ENCODE assay signal across 8 cellular contexts in the genomic region with DNA sequence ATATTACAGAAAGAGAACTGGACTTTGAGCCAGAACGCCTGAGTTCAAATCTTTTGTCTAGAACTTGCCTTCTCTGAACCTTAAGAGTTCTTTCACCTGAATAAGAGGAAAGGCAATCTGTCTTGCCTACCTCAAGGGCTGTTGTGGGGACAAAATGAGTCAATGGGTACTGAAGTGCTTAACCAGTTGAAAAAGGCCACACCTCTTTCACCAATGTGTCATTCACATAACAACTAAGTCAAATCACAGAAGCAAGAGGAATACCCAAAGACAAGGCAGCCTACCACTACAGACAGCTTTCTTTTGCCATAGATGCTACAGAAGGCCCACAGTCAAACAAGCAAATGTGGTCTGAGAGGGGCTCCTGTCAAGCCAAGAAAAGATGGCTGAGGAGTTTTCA. TPM values are rescaled to one million over a fixed set of nuclear protein-coding genes. Genes with fewer than 3 reads are reported as not detected.
DNase-seq lines count a peak whose midpoint lies in the region; ATAC-seq and TF ChIP-seq lines count a peak whose summit lies in the region.

No MANE protein-coding gene starts in this region.

- H3K36me3 ChIP-seq in uterus: no peaks in the 10 kb centered on the region
- peaks cover 13 to 53% (median 30%) of the 10 kb centered on the region in 4 donors for H3K36me3 ChIP-seq in sigmoid colon

- TF ChIP-seq CTCF in uterus (IDR thresholded peaks at IDR 0.05) (no peak), sigmoid colon (IDR thresholded peaks at IDR 0.05) (no peak)

- H3K4me3 ChIP-seq in uterus: no peak overlapping the region
- no peak overlapping the region for H3K4me3 ChIP-seq in sigmoid colon

- peaks cover 32 to 41% of the 10 kb centered on the region in 2 donors for H3K4me1 Mint-ChIP-seq in effector memory CD8-positive, alpha-beta T cell (ENCODE audit: low read depth in 2 of 2)

- H3K9me3 ChIP-seq in uterus (no peaks in the 10 kb centered on the region), sigmoid colon (no peaks in the 10 kb centered on the region)

- no peaks in the 10 kb centered on the region for H3K4me1 ChIP-seq in uterus
- H3K4me1 ChIP-seq in sigmoid colon: peaks cover 0 to 31% (median 27%) of the 10 kb centered on the region in 4 donors

- TF ChIP-seq POLR2A in uterus (IDR thresholded peaks at IDR 0.05) (no peak), sigmoid colon (IDR thresholded peaks at IDR 0.05) (no peak)

- peak overlapping the region; percentile 91 to 95 for H3K27ac Mint-ChIP-seq in effector memory CD8-positive, alpha-beta T cell

- H3K36me3 Mint-ChIP-seq in effector memory CD8-positive, alpha-beta T cell (ENCODE audit: insufficient read depth): peaks cover 47% of the 10 kb centered on the region

- WGBS in sigmoid colon, 2 donors: 76 to 80% methylated on average over 1 of the region's 1 CpG

- H3K4me3 Mint-ChIP-seq in effector memory CD8-positive, alpha-beta T cell: no peak overlapping the region

- ATAC-seq in HG03175 (IDR thresholded peaks at IDR 0.05; ENCODE audit: unreplicated experiment): peak; percentile 48
- no peak for ATAC-seq in effector memory CD8-positive, alpha-beta T cell (replicated peaks)

- intact Hi-C loops in uterus (cut with DNase I; ENCODE audit: low total_unique reads) (no loop called here), sigmoid colon (cut with DNase I) (no loop called here)

- H3K27me3 ChIP-seq in uterus: no peaks in the 10 kb centered on the region
- no peaks in the 10 kb centered on the region for H3K27me3 ChIP-seq in sigmoid colon

- no peaks in the 10 kb centered on the region for H3K9me3 Mint-ChIP-seq in effector memory CD8-positive, alpha-beta T cell

- no peaks in the 10 kb centered on the region for H3K27me3 Mint-ChIP-seq in effector memory CD8-positive, alpha-beta T cell

- peak; percentile 58 for DNase-seq in stimulated activated CD4-positive, alpha-beta T cell treated with anti-CD3 and anti-CD28 coated beads, Interleukin-4, amount 100 ng/mL, for 24 hours
- DNase-seq in stimulated activated CD4-positive, alpha-beta T cell treated with anti-CD3 and anti-CD28 coated beads, Interleukin-4, amount 100 ng/mL, for 4 hours: no peak
- no peak for DNase-seq in effector memory CD8-positive, alpha-beta T cell
- DNase-seq in MV-4-11 (lab: John Stamatoyannopoulos, UW): no peak
- DNase-seq in uterus: no peak
- no peak for DNase-seq in sigmoid colon
- DNase-seq in NCI-H187 treated with DMSO at 0.1 percent for 48 hours (lab: John Stamatoyannopoulos, UW): no peak

- H3K27ac ChIP-seq in uterus: no peak overlapping the region
- H3K27ac ChIP-seq in sigmoid colon: no peak overlapping the region

- no peak for TF ChIP-seq EP300 in sigmoid colon (IDR thresholded peaks at IDR 0.05)

RNA-seq across cellular contexts. Expression of a gene that starts 39.7 kb away (rescaled TPM):
- 10 to 100 TPM; 13.1 to 41.1 (median 23.8) TPM for total RNA-seq in uterus
- 10 to 100 TPM in 3 of 4 donors, 1 to 10 TPM in 1; 9.6 to 36.0 (median 13.5) TPM for total RNA-seq in sigmoid colon
- 10 to 100 TPM in 2 of 3 donors, 1 to 10 TPM in 1; 7.8 to 88.0 (median 11.3) TPM for polyA plus RNA-seq in sigmoid colon

RNA-seq across cellular contexts. Expression of a gene that starts 42.7 kb away (rescaled TPM):
- total RNA-seq in uterus (10 to 100 TPM in 3 of 4 donors, 1 to 10 TPM in 1; 4.1 to 92.0 (median 41.2) TPM), sigmoid colon (10 to 100 TPM; 33.1 to 41.0 (median 36.6) TPM)
- 10 to 100 TPM; 58.9 to 80.9 (median 77.5) TPM for polyA plus RNA-seq in sigmoid colon
